Comparison of ENCODE assay signal across 21 cellular contexts in genomic region chr12:124698998-124699305, GRCh38.
DNase-seq lines count a peak whose midpoint lies in the region; ATAC-seq and TF ChIP-seq lines count a peak whose summit lies in the region.
"Had no signal": no experiment of that assay in that cellular context is flagged by ENCODE, and none has a peak within 500 bp of the region (broad histone marks: within the 10 kb centered on the region; RNA-seq: fewer than 3 reads in every experiment).

No MANE protein-coding gene starts in this region.

- H3K4me3 ChIP-seq in left ventricle myocardium inferior: no peak overlapping the region
- no peak overlapping the region for H3K4me3 ChIP-seq in right atrium auricular region
- H3K4me3 ChIP-seq in skeletal muscle tissue (ENCODE audit: low read length in 3 of 3): no peak overlapping the region
- no peak overlapping the region for H3K4me3 ChIP-seq in aorta (ENCODE audit: low read length in 2 of 2)
- H3K4me3 ChIP-seq: gastrocnemius medialis, mucosa of descending colon had no signal

- H3K36me3 ChIP-seq in left ventricle myocardium inferior (no peaks in the 10 kb centered on the region), right atrium auricular region (no peaks in the 10 kb centered on the region), skeletal muscle tissue (ENCODE audit: control insufficient read depth in 3 of 3, insufficient read depth in 3 of 3, low read length in 3 of 3) (no peaks in the 10 kb centered on the region), aorta (ENCODE audit: control insufficient read depth in 1 of 2, insufficient read depth in 2 of 2, low read length in 1 of 2) (no peaks in the 10 kb centered on the region)
- H3K36me3 ChIP-seq: gastrocnemius medialis had no signal

- no peak for TF ChIP-seq CTCF in left ventricle myocardium inferior (IDR thresholded peaks at IDR 0.05; ENCODE audit: borderline replicate concordance)
- no peak for TF ChIP-seq CTCF in right atrium auricular region (IDR thresholded peaks at IDR 0.05)
- no peak for TF ChIP-seq CTCF in GM10248 (IDR thresholded peaks at IDR 0.05; ENCODE audit: control extremely low read depth, extremely low read depth, low read depth, missing control alignments)

- H3K9ac ChIP-seq in skeletal muscle tissue (ENCODE audit: low read depth in 1 of 3, low read length in 3 of 3): no peak overlapping the region
- H3K9ac ChIP-seq: KMS-11 had no signal

- no peak for DNase-seq in left ventricle myocardium inferior
- no peak for DNase-seq in left cardiac atrium
- no peak for DNase-seq in right atrium auricular region (ENCODE audit: low spot score)
- no peak for DNase-seq in aorta
- DNase-seq in GM10248 (ENCODE audit: extremely low spot score): no peak
- no peak for DNase-seq in cerebellum (ENCODE audit: low spot score)
- no peak for DNase-seq in T1000 (lab: John Stamatoyannopoulos, UW)
- DNase-seq: activated CD4-positive, CD25-positive, alpha-beta regulatory T cell; activated T-cell treated with anti-CD3 and anti-CD28 coated beads, Interleukin-2, amount 50 U/mL, for 4 hours; DMS53; gastrocnemius medialis; left colon; mucosa of descending colon; NCI-H187 treated with DMSO at 0.1 percent for 48 hours; NCI-H2227 treated with DMSO at 0.1 percent for 48 hours; PC-3; retina had no signal

- no peak for ATAC-seq in left cardiac atrium
- ATAC-seq in aorta (ENCODE audit: low FRiP score): no peak
- ATAC-seq: activated T-cell treated with anti-CD3 and anti-CD28 coated beads, Interleukin-2, amount 50 U/mL, for 4 hours; gastrocnemius medialis; left colon; mucosa of descending colon; PC-3; stimulated activated effector memory CD8-positive, alpha-beta T cell treated with anti-CD3 and anti-CD28 coated beads, Interleukin-12 subunit alpha, Interleukin-12 subunit beta, amount 100 ng/mL, for 72 hours had no signal

- H3K4me1 ChIP-seq in left ventricle myocardium inferior (peaks cover 65% of the 10 kb centered on the region), right atrium auricular region (peaks cover 0 to 54% of the 10 kb centered on the region in 2 donors), skeletal muscle tissue (ENCODE audit: control insufficient read depth in 3 of 3, insufficient read depth in 3 of 3, low read length in 3 of 3) (peaks cover 10 to 32% (median 13%) of the 10 kb centered on the region in 3 donors), aorta (ENCODE audit: control insufficient read depth in 1 of 2, insufficient read depth in 2 of 2, low read length in 2 of 2) (peaks cover 0 to 3% of the 10 kb centered on the region in 2 donors)

- CTCF ChIA-PET in GM10248 (lab: Yijun Ruan, JAX): interaction anchor here (1.2 to 1.3 kb wide), 3 partner anchors 9 to 210 kb away, joined by 3 to 6 read pairs (median 3); no protein-coding TSS in a partner anchor

- WGBS in aorta, 2 donors: 70 to 76% methylated on average over 6 of the region's 6 CpGs

- POLR2A ChIA-PET in GM10248 (lab: Yijun Ruan, JAX): no interaction called here

- intact Hi-C loops in left ventricle myocardium inferior (cut with micrococcal nuclease) (no loop called here), left cardiac atrium (cut with DNase I) (no loop called here), aorta (cut with DNase I) (loop anchor here (5.0 kb wide), 2 partner anchors 33 to 77 kb away; no protein-coding TSS in a partner anchor)

- H3K9me3 ChIP-seq in left ventricle myocardium inferior (replicated peaks) (no peaks in the 10 kb centered on the region), right atrium auricular region (no peaks in the 10 kb centered on the region), skeletal muscle tissue (ENCODE audit: control insufficient read depth in 3 of 3, low read length in 3 of 3) (no peaks in the 10 kb centered on the region), aorta (ENCODE audit: control insufficient read depth, low read length) (no peaks in the 10 kb centered on the region)
- H3K9me3 ChIP-seq: gastrocnemius medialis, mucosa of descending colon had no signal

- H3K27me3 ChIP-seq in left ventricle myocardium inferior (ENCODE audit: low read depth) (no peaks in the 10 kb centered on the region), right atrium auricular region (no peaks in the 10 kb centered on the region), skeletal muscle tissue (ENCODE audit: control insufficient read depth in 3 of 3, insufficient read depth in 3 of 3, low read length in 3 of 3) (no peaks in the 10 kb centered on the region), aorta (ENCODE audit: control insufficient read depth in 1 of 2, insufficient read depth in 2 of 2, low read length in 1 of 2) (no peaks in the 10 kb centered on the region)
- H3K27me3 ChIP-seq: gastrocnemius medialis had no signal

- peak overlapping the region; percentile 80 for H3K27ac ChIP-seq in left ventricle myocardium inferior (replicated peaks)
- peak overlapping the region; percentile 70 for H3K27ac ChIP-seq in right atrium auricular region
- peak overlapping the region; percentile 68 for H3K27ac ChIP-seq in skeletal muscle tissue (ENCODE audit: low read depth, low read length)
- peak overlapping the region; percentile 47 to 87 for H3K27ac ChIP-seq in aorta (ENCODE audit: low read depth in 1 of 2, low read length in 2 of 2)
- H3K27ac ChIP-seq: C4-2B, gastrocnemius medialis, KMS-11 had no signal

Comparison
In these comparisons a context has a peak if more than half of its experiments do, and no peak if none do; other contexts are left out.
1. intact Hi-C loops: an anchor here in aorta (5.0 kb wide); none called in left ventricle myocardium inferior and left cardiac atrium.